ENCODE assay signal across 24 cellular contexts in the genomic region with DNA sequence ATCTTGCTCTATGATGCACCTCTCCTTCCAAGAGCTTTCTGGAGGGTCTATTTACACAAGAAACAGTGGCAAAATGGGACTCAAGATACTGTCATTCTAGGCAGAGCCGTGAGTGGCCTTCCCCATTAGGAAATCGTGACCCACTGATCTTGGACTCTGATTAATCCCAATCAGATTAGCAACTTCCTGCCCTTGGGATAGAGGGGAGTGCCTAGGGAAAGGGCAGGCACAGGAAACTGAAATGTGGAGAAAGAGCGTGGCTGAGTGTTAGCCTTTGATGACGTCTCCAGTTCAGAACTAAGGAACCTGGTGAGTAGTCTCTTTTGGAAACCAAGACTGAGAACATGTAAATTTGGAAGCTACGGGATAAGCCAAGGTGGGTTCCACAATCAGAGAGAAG.
"Had no signal": no experiment of that assay in that cellular context is flagged by ENCODE, and none has a peak within 500 bp of the region (broad histone marks: within the 10 kb centered on the region; RNA-seq: fewer than 3 reads in every experiment).

No MANE protein-coding gene starts in this region.

- H3K36me3 Mint-ChIP-seq: activated naive CD8-positive, alpha-beta T cell treated with anti-CD3 and anti-CD28 coated beads for 36 hours; natural killer cell; stimulated activated naive B cell treated with anti-CD40 and anti-IgM and Interleukin-4, amounts not matched to agents 10 μg/mL and 1 μg/mL and 100 μg/mL, for 72 hours had no signal

- ATAC-seq: activated CD8-positive, alpha-beta T cell treated with anti-CD3 and anti-CD28 coated beads, Interleukin-2, amount 10 ng/mL, durations not matched to agents 7 days and 5 days; body of pancreas; gastrocnemius medialis; left ventricle myocardium superior; natural killer cell; stimulated activated naive B cell treated with anti-CD40 and anti-IgM and Interleukin-4, amounts not matched to agents 10 μg/mL and 1 μg/mL and 100 μg/mL, for 72 hours had no signal

- H3K4me3 ChIP-seq: body of pancreas, gastrocnemius medialis, tibial artery, vagina had no signal

- H3K36me3 ChIP-seq: neutrophil had no signal

- H3K27ac Mint-ChIP-seq: activated CD4-positive, alpha-beta T cell treated with anti-CD3 and anti-CD28 coated beads, Interleukin-2, amount 10 ng/mL, durations not matched to agents 24 days and 14 days; activated CD8-positive, alpha-beta T cell treated with anti-CD3 and anti-CD28 coated beads, Interleukin-2, amount 10 ng/mL, durations not matched to agents 7 days and 5 days; activated naive CD8-positive, alpha-beta T cell treated with anti-CD3 and anti-CD28 coated beads for 36 hours; natural killer cell; stimulated activated naive B cell treated with anti-CD40 and anti-IgM and Interleukin-4, amounts not matched to agents 10 μg/mL and 1 μg/mL and 100 μg/mL, for 72 hours; T-helper 2 cell treated with Interferon-gamma antibody and Interleukin-4, amounts not matched to agents 5 μg/mL and 100 μg/mL, for 36 hours had no signal

- H3K4me1 ChIP-seq: body of pancreas had no signal

- H3K27me3 ChIP-seq: body of pancreas, gastrocnemius medialis, neutrophil, tibial artery, vagina had no signal

- H3K9me3 ChIP-seq: body of pancreas, gastrocnemius medialis, neutrophil, tibial artery, vagina had no signal

- H3K9me3 Mint-ChIP-seq: activated CD4-positive, alpha-beta T cell treated with anti-CD3 and anti-CD28 coated beads, Interleukin-2, amount 10 ng/mL, durations not matched to agents 24 days and 14 days; activated naive CD8-positive, alpha-beta T cell treated with anti-CD3 and anti-CD28 coated beads for 36 hours; central memory CD8-positive, alpha-beta T cell; natural killer cell; T-helper 2 cell treated with Interferon-gamma antibody and Interleukin-4, amounts not matched to agents 5 μg/mL and 100 μg/mL, for 36 hours had no signal

- H3K27me3 Mint-ChIP-seq: central memory CD8-positive, alpha-beta T cell had no signal

- H3K4me3 Mint-ChIP-seq: activated CD4-positive, alpha-beta T cell treated with anti-CD3 and anti-CD28 coated beads, Interleukin-2, amount 10 ng/mL, durations not matched to agents 24 days and 14 days; activated CD8-positive, alpha-beta T cell treated with anti-CD3 and anti-CD28 coated beads, Interleukin-2, amount 10 ng/mL, durations not matched to agents 7 days and 5 days; activated naive CD8-positive, alpha-beta T cell treated with anti-CD3 and anti-CD28 coated beads for 36 hours; central memory CD8-positive, alpha-beta T cell; natural killer cell; stimulated activated naive B cell treated with anti-CD40 and anti-IgM and Interleukin-4, amounts not matched to agents 10 μg/mL and 1 μg/mL and 100 μg/mL, for 72 hours; T-helper 2 cell treated with Interferon-gamma antibody and Interleukin-4, amounts not matched to agents 5 μg/mL and 100 μg/mL, for 36 hours had no signal

- DNase-seq: activated CD4-positive, alpha-beta T cell treated with anti-CD3 and anti-CD28 coated beads, Interleukin-2, amount 10 ng/mL, durations not matched to agents 24 days and 14 days; activated CD4-positive, CD25-positive, alpha-beta regulatory T cell; activated CD8-positive, alpha-beta memory T cell treated with anti-CD3 and anti-CD28 coated beads, Interleukin-2, amount 50 U/mL, for 4 hours; activated CD8-positive, alpha-beta T cell treated with anti-CD3 and anti-CD28 coated beads, Interleukin-2, amount 10 ng/mL, durations not matched to agents 7 days and 5 days; activated gamma-delta T cell; activated naive CD8-positive, alpha-beta T cell treated with anti-CD3 and anti-CD28 coated beads for 36 hours; activated T-cell treated with anti-CD3 and anti-CD28 coated beads, Interleukin-2, amount 50 U/mL, for 48 hours; amygdala; body of pancreas; cortex of kidney; effector memory CD4-positive, alpha-beta T cell; gastrocnemius medialis; kidney; left ventricle myocardium superior; mesenchymal stem cell; natural killer cell; stimulated activated CD4-positive, alpha-beta T cell treated with anti-CD3 and anti-CD28 coated beads, Interleukin-2, amount 100 ng/mL, for 48 hours; stimulated activated naive B cell treated with anti-CD40 and anti-IgM and Interleukin-4, amounts not matched to agents 10 μg/mL and 1 μg/mL and 100 μg/mL, for 72 hours; tibial artery had no signal

- H3K4me1 Mint-ChIP-seq: activated CD4-positive, alpha-beta T cell treated with anti-CD3 and anti-CD28 coated beads, Interleukin-2, amount 10 ng/mL, durations not matched to agents 24 days and 14 days; activated naive CD8-positive, alpha-beta T cell treated with anti-CD3 and anti-CD28 coated beads for 36 hours; central memory CD8-positive, alpha-beta T cell; natural killer cell; stimulated activated naive B cell treated with anti-CD40 and anti-IgM and Interleukin-4, amounts not matched to agents 10 μg/mL and 1 μg/mL and 100 μg/mL, for 72 hours had no signal

- FAIRE-seq: kidney had no signal

- H3K27ac ChIP-seq: body of pancreas, epithelial cell of prostate, neutrophil, tibial artery, vagina had no signal
